Comparison of ENCODE assay signal across 20 cellular contexts in genomic region chrX:48685416-48685815, GRCh38. TPM values are rescaled to one million over a fixed set of nuclear protein-coding genes. Genes with fewer than 3 reads are reported as not detected.
DNase-seq lines count a peak whose midpoint lies in the region; ATAC-seq, FAIRE-seq and TF ChIP-seq lines count a peak whose summit lies in the region.
"Had no signal": no experiment of that assay in that cellular context is flagged by ENCODE, and none has a peak within 500 bp of the region (broad histone marks: within the 10 kb centered on the region; RNA-seq: fewer than 3 reads in every experiment).

No MANE protein-coding gene starts in this region.

- H3K36me3 Mint-ChIP-seq in activated naive CD4-positive, alpha-beta T cell treated with anti-CD3 and anti-CD28 coated beads, Interleukin-2, amount 10 ng/mL, durations not matched to agents 7 days and 5 days: peaks cover 55% of the 10 kb centered on the region
- H3K36me3 Mint-ChIP-seq in T-cell: peaks cover 24% of the 10 kb centered on the region
- H3K36me3 Mint-ChIP-seq in central memory CD8-positive, alpha-beta T cell (ENCODE audit: insufficient read depth): peaks cover 32% of the 10 kb centered on the region
- H3K36me3 Mint-ChIP-seq in stimulated activated memory B cell treated with anti-CD40 and anti-IgM and Interleukin-4, amounts not matched to agents 10 μg/mL and 1 μg/mL and 100 μg/mL, for 72 hours: peaks cover 41% of the 10 kb centered on the region

- POLR2A ChIA-PET in T-cell (lab: Charles Lee): no interaction called here

- CTCF ChIA-PET in activated naive CD4-positive, alpha-beta T cell treated with anti-CD3 and anti-CD28 coated beads, Interleukin-2, amount 10 ng/mL, durations not matched to agents 7 days and 5 days (lab: Charles Lee): no interaction called here
- CTCF ChIA-PET in T-cell (lab: Charles Lee): no interaction called here

- no peaks in the 10 kb centered on the region for H3K9me3 Mint-ChIP-seq in activated naive CD4-positive, alpha-beta T cell treated with anti-CD3 and anti-CD28 coated beads, Interleukin-2, amount 10 ng/mL, durations not matched to agents 7 days and 5 days
- no peaks in the 10 kb centered on the region for H3K9me3 Mint-ChIP-seq in T-cell
- H3K9me3 Mint-ChIP-seq in central memory CD8-positive, alpha-beta T cell: no peaks in the 10 kb centered on the region
- H3K9me3 Mint-ChIP-seq in stimulated activated memory B cell treated with anti-CD40 and anti-IgM and Interleukin-4, amounts not matched to agents 10 μg/mL and 1 μg/mL and 100 μg/mL, for 72 hours: no peaks in the 10 kb centered on the region

- no peaks in the 10 kb centered on the region for H3K27me3 Mint-ChIP-seq in activated naive CD4-positive, alpha-beta T cell treated with anti-CD3 and anti-CD28 coated beads, Interleukin-2, amount 10 ng/mL, durations not matched to agents 7 days and 5 days
- no peaks in the 10 kb centered on the region for H3K27me3 Mint-ChIP-seq in T-cell
- H3K27me3 Mint-ChIP-seq in central memory CD8-positive, alpha-beta T cell: no peaks in the 10 kb centered on the region
- no peaks in the 10 kb centered on the region for H3K27me3 Mint-ChIP-seq in stimulated activated memory B cell treated with anti-CD40 and anti-IgM and Interleukin-4, amounts not matched to agents 10 μg/mL and 1 μg/mL and 100 μg/mL, for 72 hours

- H3K4me1 Mint-ChIP-seq in activated naive CD4-positive, alpha-beta T cell treated with anti-CD3 and anti-CD28 coated beads, Interleukin-2, amount 10 ng/mL, durations not matched to agents 7 days and 5 days: peaks cover 64% of the 10 kb centered on the region
- peaks cover 50 to 68% (median 52%) of the 10 kb centered on the region in 3 donors for H3K4me1 Mint-ChIP-seq in T-cell
- H3K4me1 Mint-ChIP-seq in central memory CD8-positive, alpha-beta T cell: peaks cover 53% of the 10 kb centered on the region
- peaks cover 52% of the 10 kb centered on the region for H3K4me1 Mint-ChIP-seq in stimulated activated memory B cell treated with anti-CD40 and anti-IgM and Interleukin-4, amounts not matched to agents 10 μg/mL and 1 μg/mL and 100 μg/mL, for 72 hours

- no peak for ATAC-seq in T-cell (replicated peaks in 1 of 4)
- no peak for ATAC-seq in central memory CD8-positive, alpha-beta T cell (replicated peaks; ENCODE audit: extremely low read depth, poor library complexity, severe bottlenecking)
- ATAC-seq in stimulated activated memory B cell treated with anti-CD40 and anti-IgM and Interleukin-4, amounts not matched to agents 10 μg/mL and 1 μg/mL and 100 μg/mL, for 72 hours: no peak
- ATAC-seq: body of pancreas, heart right ventricle had no signal

- peak overlapping the region; percentile 93 for H3K27ac Mint-ChIP-seq in activated naive CD4-positive, alpha-beta T cell treated with anti-CD3 and anti-CD28 coated beads, Interleukin-2, amount 10 ng/mL, durations not matched to agents 7 days and 5 days
- H3K27ac Mint-ChIP-seq in T-cell: peak overlapping the region; percentile 93 to 94
- peak overlapping the region; percentile 96 for H3K27ac Mint-ChIP-seq in central memory CD8-positive, alpha-beta T cell (ENCODE audit: low read depth)
- H3K27ac Mint-ChIP-seq in stimulated activated memory B cell treated with anti-CD40 and anti-IgM and Interleukin-4, amounts not matched to agents 10 μg/mL and 1 μg/mL and 100 μg/mL, for 72 hours: peak overlapping the region; percentile 97

- peak overlapping the region; percentile 97 for H3K4me3 Mint-ChIP-seq in activated naive CD4-positive, alpha-beta T cell treated with anti-CD3 and anti-CD28 coated beads, Interleukin-2, amount 10 ng/mL, durations not matched to agents 7 days and 5 days
- H3K4me3 Mint-ChIP-seq in T-cell: peak overlapping the region; percentile 90 to 93 (median 92)
- H3K4me3 Mint-ChIP-seq in central memory CD8-positive, alpha-beta T cell: peak overlapping the region; percentile 96
- H3K4me3 Mint-ChIP-seq in stimulated activated memory B cell treated with anti-CD40 and anti-IgM and Interleukin-4, amounts not matched to agents 10 μg/mL and 1 μg/mL and 100 μg/mL, for 72 hours: peak overlapping the region; percentile 98

- in situ Hi-C loops in GM13977 (cut with MboI; ENCODE audit: low pct_unique_long_range_greater_than_20kb, low sequenced_read_pairs, unreplicated experiment): no loop called here

- FAIRE-seq in HTR-8/SVneo (lab: Jason Lieb, UNC): no peak

- TF ChIP-seq CTCF in GM13977 (IDR thresholded peaks at IDR 0.05; ENCODE audit: extremely low read depth, insufficient read depth, missing control alignments): no peak

- no peak for DNase-seq in activated naive CD4-positive, alpha-beta T cell treated with anti-CD3 and anti-CD28 coated beads, Interleukin-2, amount 10 ng/mL, durations not matched to agents 7 days and 5 days
- no peak for DNase-seq in activated naive CD4-positive, alpha-beta T cell (lab: John Stamatoyannopoulos, UW)
- no peak for DNase-seq in T-cell
- DNase-seq in central memory CD8-positive, alpha-beta T cell (ENCODE audit: low spot score in 2 of 2): no peak
- DNase-seq in HTR-8/SVneo (ENCODE audit: insufficient read length, low spot score): no peak
- DNase-seq in occipital lobe (lab: John Stamatoyannopoulos, UW): no peak
- DNase-seq in GM13977 (ENCODE audit: low spot score): no peak
- DNase-seq: activated CD8-positive, alpha-beta memory T cell treated with anti-CD3 and anti-CD28 coated beads for 24 hours; activated gamma-delta T cell treated with Interleukin-2 at 50 U/mL for 16 hours; body of pancreas; Caco-2; cortex of kidney; heart right ventricle; Kasumi-1; left ventricle myocardium inferior; NCI-H1092 treated with DMSO at 0.1 percent for 48 hours; NCI-H2081; NCI-H446 treated with DMSO at 0.1 percent for 48 hours; thyroid gland had no signal

RNA-seq across cellular contexts. Expression of gene WAS, which starts 1.8 kb away (rescaled TPM):
- total RNA-seq in T-cell (100 to 1,000 TPM in 3 of 5 donors, 10 to 100 TPM in 2; 92.0 to 118 (median 103) TPM), occipital lobe (0.16 TPM)

RNA-seq across cellular contexts. Expression of gene SUV39H1, which starts 11.1 kb away (rescaled TPM):
- total RNA-seq in T-cell (10 to 100 TPM in 3 of 5 donors, 1 to 10 TPM in 2; 7.6 to 12.0 (median 10.6) TPM), occipital lobe (2.8 TPM)

Comparison
In these comparisons a context has a peak if more than half of its experiments do, and no peak if none do; other contexts are left out.
1. RNA of gene WAS, which starts 1.8 kb away (total RNA-seq): 92.0 to 118 TPM in T-cell; 0.16 TPM in occipital lobe (single experiment); every median in the first group is over 10 times any median in the second.
2. Peak in every context shown above with its lines, with median percentiles within 50 percentile points of each other: H3K27ac Mint-ChIP-seq and H3K4me3 Mint-ChIP-seq.